In genomic region chr1:112665857-112666256, GRCh38 we compare ENCODE assay signal across 1 cellular context.
TF ChIP-seq lines count a peak whose summit lies in the region.

No MANE protein-coding gene starts in this region.

TF ChIP-seq in HepG2, 621 proteins besides CTCF, POLR2A, EP300 and RAD21:
- TF ChIP-seq ZSCAN5A (CRISPR knock-in tag; IDR thresholded peaks at IDR 0.05; ENCODE audit: borderline replicate concordance): no peak
- peak; percentile 41; the same call in 1 of the 2 replicates for TF ChIP-seq ZNF121 (CRISPR knock-in tag; IDR thresholded peaks at IDR 0.05)
